Comparison of ENCODE assay signal across 32 cellular contexts in genomic region chr5:55674340-55674739, GRCh38.
"Had no signal": no experiment of that assay in that cellular context is flagged by ENCODE, and none has a peak within 500 bp of the region (broad histone marks: within the 10 kb centered on the region; RNA-seq: fewer than 3 reads in every experiment).

No MANE protein-coding gene starts in this region.

- H3K36me3 ChIP-seq: brain microvascular endothelial cell, cardiac muscle cell, MG63, SJCRH30 had no signal

- H3K4me3 ChIP-seq: cardiac muscle cell, MG63, SJCRH30 had no signal

- H3K9me3 ChIP-seq: MG63, SJCRH30 had no signal

- H3K4me1 ChIP-seq: SJCRH30 had no signal

- H3K4me3 Mint-ChIP-seq: activated CD8-positive, alpha-beta T cell treated with anti-CD3 and anti-CD28 coated beads, Interleukin-2, amount 10 ng/mL, durations not matched to agents 7 days and 5 days; activated naive CD8-positive, alpha-beta T cell treated with anti-CD3 and anti-CD28 coated beads, Interleukin-2, amount 50 U/mL, for 24 hours; activated T-cell treated with anti-CD3 and anti-CD28 coated beads, Interleukin-2, amount 50 U/mL, for 24 hours; activated T-helper 1 cell treated with anti-CD3 and anti-CD28 coated beads, Interleukin-12 subunit alpha, Interleukin-12 subunit beta, Interleukin-2, Interleukin-4 antibody, amounts not matched to agents 30 ng/mL and 10 ng/mL and 1 ng/mL, durations not matched to agents 14 hours and 24 hours and 36 hours; T-helper 1 cell treated with Interleukin-12 subunit alpha and Interleukin-12 subunit beta and Interleukin-4 antibody, amounts not matched to agents 30 μg/mL and 1 μg/mL, for 36 hours; WTC11 had no signal

- H3K27ac ChIP-seq: brain microvascular endothelial cell, cardiac muscle cell, SJCRH30 had no signal

- H3K4me1 Mint-ChIP-seq: activated naive CD8-positive, alpha-beta T cell treated with anti-CD3 and anti-CD28 coated beads, Interleukin-2, amount 50 U/mL, for 24 hours; WTC11 had no signal

- H3K9me3 Mint-ChIP-seq: activated naive CD4-positive, alpha-beta T cell treated with anti-CD3 and anti-CD28 coated beads, Interleukin-2, amount 50 U/mL, for 72 hours; activated naive CD8-positive, alpha-beta T cell treated with anti-CD3 and anti-CD28 coated beads, Interleukin-2, amount 50 U/mL, for 24 hours; activated T-cell treated with anti-CD3 and anti-CD28 coated beads, Interleukin-2, amount 50 U/mL, for 24 hours; activated T-helper 1 cell treated with anti-CD3 and anti-CD28 coated beads, Interleukin-12 subunit alpha, Interleukin-12 subunit beta, Interleukin-2, Interleukin-4 antibody, amounts not matched to agents 30 ng/mL and 10 ng/mL and 1 ng/mL, durations not matched to agents 14 hours and 24 hours and 36 hours; T-helper 1 cell treated with Interleukin-12 subunit alpha and Interleukin-12 subunit beta and Interleukin-4 antibody, amounts not matched to agents 30 μg/mL and 1 μg/mL, for 36 hours; WTC11 had no signal

- DNase-seq: activated CD4-positive, alpha-beta T cell treated with anti-CD3 and anti-CD28 coated beads for 48 hours; activated CD4-positive, alpha-beta T cell treated with anti-CD3 and anti-CD28 coated beads, Interleukin-2, amount 50 U/mL, for 4 hours; activated CD4-positive, CD25-positive, alpha-beta regulatory T cell treated with anti-CD3 and anti-CD28 coated beads, Interleukin-2, amount 50 U/mL, for 72 hours; activated CD8-positive, alpha-beta T cell treated with anti-CD3 and anti-CD28 coated beads, Interleukin-2, amount 10 ng/mL, durations not matched to agents 7 days and 5 days; activated effector memory CD4-positive, alpha-beta T cell treated with Interleukin-2 at 50 U/mL for 16 hours; activated naive CD4-positive, alpha-beta T cell treated with Interleukin-2 at 50 U/mL for 16 hours; activated naive CD8-positive, alpha-beta T cell treated with anti-CD3 and anti-CD28 coated beads, Interleukin-2, amount 50 U/mL, for 24 hours; activated T-cell treated with anti-CD3 and anti-CD28 coated beads, Interleukin-2, amount 50 U/mL, for 24 hours; amniotic stem cell; brain microvascular endothelial cell; MG63; MV-4-11; NCI-H1092 treated with DMSO at 0.1 percent for 48 hours; NCI-H1417 treated with DMSO at 0.1 percent for 48 hours; NCI-H1694; NCI-H2029; NCI-H2107; NCI-H2171 treated with DMSO at 0.1 percent for 48 hours; NCI-H226; NCI-H526; NCI-H82; NK-92 treated with Interleukin-12 subunit alpha and Interleukin-12 subunit beta, amount 100 ng/mL, for 24 hours; OCI-M1; RPMI8226; SJCRH30 had no signal

- H3K27me3 ChIP-seq: brain microvascular endothelial cell, cardiac muscle cell, MG63, SJCRH30 had no signal

- H3K27ac Mint-ChIP-seq: activated CD8-positive, alpha-beta T cell treated with anti-CD3 and anti-CD28 coated beads, Interleukin-2, amount 10 ng/mL, durations not matched to agents 7 days and 5 days; activated naive CD8-positive, alpha-beta T cell treated with anti-CD3 and anti-CD28 coated beads, Interleukin-2, amount 50 U/mL, for 24 hours; activated T-cell treated with anti-CD3 and anti-CD28 coated beads, Interleukin-2, amount 50 U/mL, for 24 hours; activated T-helper 1 cell treated with anti-CD3 and anti-CD28 coated beads, Interleukin-12 subunit alpha, Interleukin-12 subunit beta, Interleukin-2, Interleukin-4 antibody, amounts not matched to agents 30 ng/mL and 10 ng/mL and 1 ng/mL, durations not matched to agents 14 hours and 24 hours and 36 hours; T-helper 1 cell treated with Interleukin-12 subunit alpha and Interleukin-12 subunit beta and Interleukin-4 antibody, amounts not matched to agents 30 μg/mL and 1 μg/mL, for 36 hours; WTC11 had no signal

- H3K27me3 Mint-ChIP-seq: activated naive CD8-positive, alpha-beta T cell treated with anti-CD3 and anti-CD28 coated beads, Interleukin-2, amount 50 U/mL, for 24 hours; activated T-cell treated with anti-CD3 and anti-CD28 coated beads, Interleukin-2, amount 50 U/mL, for 24 hours had no signal

- ATAC-seq: activated CD8-positive, alpha-beta T cell treated with anti-CD3 and anti-CD28 coated beads, Interleukin-2, amount 10 ng/mL, durations not matched to agents 7 days and 5 days; activated naive CD4-positive, alpha-beta T cell treated with anti-CD3 and anti-CD28 coated beads, Interleukin-2, amount 50 U/mL, for 72 hours; activated naive CD8-positive, alpha-beta T cell treated with anti-CD3 and anti-CD28 coated beads, Interleukin-2, amount 50 U/mL, for 24 hours; Panc1; Right ventricle myocardium inferior; WTC11 had no signal
